28 cellular contexts compared by ENCODE assay signal in genomic region chr5:16859346-16859745, GRCh38.
"Had no signal": no experiment of that assay in that cellular context is flagged by ENCODE, and none has a peak within 500 bp of the region (broad histone marks: within the 10 kb centered on the region; RNA-seq: fewer than 3 reads in every experiment).

No MANE protein-coding gene starts in this region.

- H3K4me3 ChIP-seq: colonic mucosa, esophagus squamous epithelium, gastrocnemius medialis, heart right ventricle, left lung, lower lobe of right lung, mucosa of descending colon had no signal

- H3K36me3 ChIP-seq: colonic mucosa, gastrocnemius medialis, heart right ventricle, left lung, lower lobe of right lung had no signal

- H3K9me3 ChIP-seq: colonic mucosa, esophagus squamous epithelium, gastrocnemius medialis had no signal

- H3K27me3 ChIP-seq: colonic mucosa, esophagus squamous epithelium, gastrocnemius medialis, heart right ventricle, left lung had no signal

- H3K27me3 Mint-ChIP-seq: dendritic cell treated with granulocyte-macrophage colony-stimulating factor and Interleukin-4, amounts not matched to agents 40 ng/mL and 50 ng/mL, for 4 days; effector memory CD8-positive, alpha-beta T cell; naive thymus-derived CD4-positive, alpha-beta T cell had no signal

- FAIRE-seq: endometrium, islet of Langerhans, keratinocyte had no signal

- H3K4me1 ChIP-seq: colonic mucosa had no signal

- ATAC-seq: effector memory CD8-positive, alpha-beta T cell; esophagus mucosa; gastrocnemius medialis; heart right ventricle; left cardiac atrium; left lung; left ventricle myocardium superior; lower lobe of right lung; mucosa of descending colon; naive thymus-derived CD4-positive, alpha-beta T cell had no signal

- H3K4me3 Mint-ChIP-seq: dendritic cell treated with granulocyte-macrophage colony-stimulating factor and Interleukin-4, amounts not matched to agents 40 ng/mL and 50 ng/mL, for 4 days; effector memory CD8-positive, alpha-beta T cell; endodermal cell; mesothelial cell of epicardium; naive thymus-derived CD4-positive, alpha-beta T cell had no signal

- H3K27ac ChIP-seq: colonic mucosa, epithelial cell of prostate, esophagus squamous epithelium, gastrocnemius medialis, heart right ventricle, left lung, lower lobe of right lung had no signal

- DNase-seq: colonic mucosa; cortex of kidney; effector CD8-positive, alpha-beta T cell; effector memory CD8-positive, alpha-beta T cell; endodermal cell; erythroblast; esophagus squamous epithelium; foreskin fibroblast; foreskin melanocyte; gastrocnemius medialis; glutamatergic neuron; head of caudate nucleus; heart right ventricle; hippocampal formation; left cardiac atrium; left lung; left ventricle myocardium superior; lower lobe of right lung; mesenchymal stem cell; mucosa of descending colon; naive thymus-derived CD4-positive, alpha-beta T cell had no signal

- H3K27ac Mint-ChIP-seq: dendritic cell treated with granulocyte-macrophage colony-stimulating factor and Interleukin-4, amounts not matched to agents 40 ng/mL and 50 ng/mL, for 4 days; effector memory CD8-positive, alpha-beta T cell; mesothelial cell of epicardium; naive thymus-derived CD4-positive, alpha-beta T cell had no signal

- H3K9me3 Mint-ChIP-seq: endodermal cell, mesothelial cell of epicardium had no signal

- H3K36me3 Mint-ChIP-seq: mesothelial cell of epicardium; naive thymus-derived CD4-positive, alpha-beta T cell had no signal
